ENCODE assay signal across 1 cellular context in the genomic region with DNA sequence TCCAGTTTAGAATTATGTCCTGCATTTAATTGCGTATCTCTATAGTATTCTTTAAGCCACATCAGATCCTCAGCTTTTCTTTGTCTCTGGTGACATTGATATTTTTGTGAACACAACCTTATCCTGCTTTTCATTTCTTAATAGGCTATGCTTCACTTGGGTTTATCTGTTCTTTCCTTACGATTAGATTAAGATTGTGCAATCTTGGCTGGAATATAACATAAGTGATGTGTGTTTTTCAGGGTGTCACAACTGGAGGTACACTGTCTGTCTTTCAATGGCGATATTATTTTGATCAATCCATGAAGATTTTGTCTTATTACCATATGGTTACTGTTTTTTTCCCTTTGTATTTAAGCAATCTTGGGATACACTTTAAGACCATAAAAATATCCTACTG.
TF ChIP-seq lines count a peak whose summit lies in the region.

No MANE protein-coding gene starts in this region.

TF ChIP-seq in HepG2, 621 proteins besides CTCF, POLR2A, EP300 and RAD21:
- no peak for TF ChIP-seq SRSF9 (IDR thresholded peaks at IDR 0.05; ENCODE audit: borderline replicate concordance, insufficient read depth, low read depth, low read length, poor library complexity, severe bottlenecking)
- peak; percentile 67 for TF ChIP-seq CEBPB (IDR thresholded peaks at IDR 0.05; ENCODE audit: borderline replicate concordance, low read depth, low read length)
- TF ChIP-seq MTA3 (CRISPR knock-in tag; IDR thresholded peaks at IDR 0.05), result no peak
